Comparison of ENCODE assay signal across 9 cellular contexts in genomic region chr7:55570218-55570873, GRCh38. TPM values are rescaled to one million over a fixed set of nuclear protein-coding genes. Genes with fewer than 3 reads are reported as not detected.
DNase-seq lines count a peak whose midpoint lies in the region; ATAC-seq and TF ChIP-seq lines count a peak whose summit lies in the region.
"Had no signal": no experiment of that assay in that cellular context is flagged by ENCODE, and none has a peak within 500 bp of the region (broad histone marks: within the 10 kb centered on the region; RNA-seq: fewer than 3 reads in every experiment).

No MANE protein-coding gene starts in this region.

- ATAC-seq in GM19468 (IDR thresholded peaks at IDR 0.05; ENCODE audit: extremely low read depth, unreplicated experiment) (peak; percentile 43), HG03575 (IDR thresholded peaks at IDR 0.05; ENCODE audit: extremely low read depth, insufficient number of reproducible peaks, low FRiP score, unreplicated experiment) (peak; percentile 35), left colon (no peak)

- H3K9me3 ChIP-seq in smooth muscle cell (replicated peaks; ENCODE audit: low read depth): no peaks in the 10 kb centered on the region

- H3F3A ChIP-seq in smooth muscle cell (ENCODE audit: low read depth): peaks cover 10% of the 10 kb centered on the region

- no peaks in the 10 kb centered on the region for H3K36me3 ChIP-seq in smooth muscle cell (ENCODE audit: low read depth)

- H3K79me2 ChIP-seq in smooth muscle cell (ENCODE audit: low read depth): peaks cover 13% of the 10 kb centered on the region

- H3K4me2 ChIP-seq in smooth muscle cell: peak overlapping the region; percentile 97

- no peaks in the 10 kb centered on the region for H3K27me3 ChIP-seq in smooth muscle cell (ENCODE audit: low read depth)

- H3K27ac ChIP-seq in smooth muscle cell (ENCODE audit: low read depth): peak overlapping the region; percentile 71
- H3K27ac ChIP-seq: parathyroid adenoma had no signal

- H3K9ac ChIP-seq in smooth muscle cell (ENCODE audit: low read depth): no peak overlapping the region
- H3K9ac ChIP-seq: parathyroid adenoma had no signal

- DNase-seq in EL (peak; percentile 46), choroid plexus epithelial cell (ENCODE audit: low read depth) (no peak), smooth muscle cell (lab: John Stamatoyannopoulos, UW; ENCODE audit: unreplicated experiment) (no peak), NCI-H1092 (lab: John Stamatoyannopoulos, UW) (no peak), left colon (no peak), C1 segment of cervical spinal cord (lab: John Stamatoyannopoulos, UW) (no peak)

- TF ChIP-seq CTCF in choroid plexus epithelial cell (conservative IDR thresholded peaks at IDR 0.05; ENCODE audit: low read depth, low read length) (no peak), smooth muscle cell (IDR thresholded peaks at IDR 0.05; ENCODE audit: borderline replicate concordance, insufficient read depth, poor library complexity, severe bottlenecking) (no peak)

- H3K4me3 ChIP-seq in choroid plexus epithelial cell (ENCODE audit: low read depth, low read length) (peak overlapping the region; percentile 84), smooth muscle cell (peak overlapping the region; percentile 93)

- H2AFZ ChIP-seq in smooth muscle cell (ENCODE audit: low read depth): no peak overlapping the region

- peaks cover 35% of the 10 kb centered on the region for H4K20me1 ChIP-seq in smooth muscle cell (ENCODE audit: low read depth)

- WGBS in smooth muscle cell (ENCODE audit: low lambda C conversion rate): 73% methylated on average over 18 of the region's 18 CpGs

- intact Hi-C loops in left colon (cut with DNase I, micrococcal nuclease): no loop called here

- H3K4me1 ChIP-seq in smooth muscle cell (ENCODE audit: low read depth): peaks cover 15% of the 10 kb centered on the region

RNA-seq across cellular contexts. Expression of gene VOPP1, which starts 2.0 kb away (rescaled TPM):
- total RNA-seq in smooth muscle cell (25.8 and 26.6 TPM in 2 replicates), left colon (10 to 100 TPM; 78.6 to 85.5 TPM)
- 13.4 and 18.3 TPM in 2 replicates for polyA plus RNA-seq in smooth muscle cell
